21 cellular contexts compared by ENCODE assay signal in genomic region chr9:111050819-111051218, GRCh38. TPM values are rescaled to one million over a fixed set of nuclear protein-coding genes. Genes with fewer than 3 reads are reported as not detected.
"Had no signal": no experiment of that assay in that cellular context is flagged by ENCODE, and none has a peak within 500 bp of the region (broad histone marks: within the 10 kb centered on the region; RNA-seq: fewer than 3 reads in every experiment).

No MANE protein-coding gene starts in this region.

- H3K4me3 ChIP-seq: dorsolateral prefrontal cortex, skin epidermis, thyroid gland had no signal

- H3K27me3 ChIP-seq: dorsolateral prefrontal cortex, foreskin keratinocyte, thyroid gland had no signal

- H3K27ac ChIP-seq: dorsolateral prefrontal cortex, foreskin keratinocyte, skin epidermis, thyroid gland had no signal

- H3K4me3 Mint-ChIP-seq: activated CD4-positive, alpha-beta memory T cell treated with anti-CD3 and anti-CD28 coated beads, Interleukin-2, amount 10 ng/mL, durations not matched to agents 7 days and 5 days; activated naive CD8-positive, alpha-beta T cell; activated T-cell treated with anti-CD3 and anti-CD28 coated beads, Interleukin-2, amount 50 U/mL, for 72 hours; endodermal cell; natural killer cell treated with Interleukin-12 subunit alpha and Interleukin-12 subunit beta and Interleukin-15 and Interleukin-18, amount 100 ng/mL, for 72 hours; stimulated activated naive B cell treated with anti-CD40 and anti-IgM and Interleukin-4, amounts not matched to agents 10 μg/mL and 1 μg/mL and 100 μg/mL, for 72 hours; T-helper 17 cell had no signal

- H3K27me3 Mint-ChIP-seq: activated CD4-positive, alpha-beta memory T cell treated with anti-CD3 and anti-CD28 coated beads, Interleukin-2, amount 10 ng/mL, durations not matched to agents 7 days and 5 days; natural killer cell treated with Interleukin-12 subunit alpha and Interleukin-12 subunit beta and Interleukin-15 and Interleukin-18, amount 100 ng/mL, for 72 hours; T-helper 17 cell had no signal

- H3K4me1 Mint-ChIP-seq: activated CD4-positive, alpha-beta memory T cell treated with anti-CD3 and anti-CD28 coated beads, Interleukin-2, amount 10 ng/mL, durations not matched to agents 7 days and 5 days; endodermal cell; stimulated activated naive B cell treated with anti-CD40 and anti-IgM and Interleukin-4, amounts not matched to agents 10 μg/mL and 1 μg/mL and 100 μg/mL, for 72 hours; T-helper 17 cell had no signal

- H3K36me3 Mint-ChIP-seq: activated naive CD8-positive, alpha-beta T cell; natural killer cell treated with Interleukin-12 subunit alpha and Interleukin-12 subunit beta and Interleukin-15 and Interleukin-18, amount 100 ng/mL, for 72 hours; stimulated activated naive B cell treated with anti-CD40 and anti-IgM and Interleukin-4, amounts not matched to agents 10 μg/mL and 1 μg/mL and 100 μg/mL, for 72 hours had no signal

- ATAC-seq: activated T-cell treated with anti-CD3 and anti-CD28 coated beads, Interleukin-2, amount 50 U/mL, for 72 hours; foreskin keratinocyte; natural killer cell treated with Interleukin-12 subunit alpha and Interleukin-12 subunit beta and Interleukin-15 and Interleukin-18, amount 100 ng/mL, for 72 hours; stimulated activated naive B cell treated with anti-CD40 and anti-IgM and Interleukin-4, amounts not matched to agents 10 μg/mL and 1 μg/mL and 100 μg/mL, for 72 hours; T-helper 17 cell had no signal

- H3K36me3 ChIP-seq: thyroid gland had no signal

- H3K27ac Mint-ChIP-seq: activated CD4-positive, alpha-beta memory T cell treated with anti-CD3 and anti-CD28 coated beads, Interleukin-2, amount 10 ng/mL, durations not matched to agents 7 days and 5 days; activated naive CD8-positive, alpha-beta T cell; activated T-cell treated with anti-CD3 and anti-CD28 coated beads, Interleukin-2, amount 50 U/mL, for 72 hours; endodermal cell; natural killer cell treated with Interleukin-12 subunit alpha and Interleukin-12 subunit beta and Interleukin-15 and Interleukin-18, amount 100 ng/mL, for 72 hours; stimulated activated naive B cell treated with anti-CD40 and anti-IgM and Interleukin-4, amounts not matched to agents 10 μg/mL and 1 μg/mL and 100 μg/mL, for 72 hours; T-helper 17 cell had no signal

- H3K4me1 ChIP-seq: thyroid gland had no signal

- H3K9me3 Mint-ChIP-seq: activated CD4-positive, alpha-beta memory T cell treated with anti-CD3 and anti-CD28 coated beads, Interleukin-2, amount 10 ng/mL, durations not matched to agents 7 days and 5 days; natural killer cell treated with Interleukin-12 subunit alpha and Interleukin-12 subunit beta and Interleukin-15 and Interleukin-18, amount 100 ng/mL, for 72 hours; stimulated activated naive B cell treated with anti-CD40 and anti-IgM and Interleukin-4, amounts not matched to agents 10 μg/mL and 1 μg/mL and 100 μg/mL, for 72 hours had no signal

- H3K9me3 ChIP-seq: thyroid gland had no signal

- DNase-seq: activated CD4-positive, alpha-beta memory T cell treated with anti-CD3 and anti-CD28 coated beads, Interleukin-2, amount 10 ng/mL, durations not matched to agents 7 days and 5 days; activated CD4-positive, alpha-beta T cell treated with anti-CD3 and anti-CD28 coated beads for 4 hours; activated gamma-delta T cell treated with Interleukin-2 at 50 U/mL for 16 hours; activated T-cell treated with anti-CD3 and anti-CD28 coated beads, Interleukin-2, amount 50 U/mL, for 72 hours; anterior cingulate cortex; dorsolateral prefrontal cortex; endodermal cell; erythroblast; glutamatergic neuron; hypothalamus; mesendoderm; posterior cingulate gyrus; stimulated activated CD4-positive, alpha-beta T cell treated with anti-CD3 and anti-CD28 coated beads, Interleukin-15, amount 100 ng/mL, for 24 hours; stimulated activated CD4-positive, alpha-beta T cell treated with anti-CD3 and anti-CD28 coated beads, Interleukin-4, amount 100 ng/mL, for 1 hour; stimulated activated naive B cell treated with anti-CD40 and anti-IgM and Interleukin-4, amounts not matched to agents 10 μg/mL and 1 μg/mL and 100 μg/mL, for 72 hours; T-helper 17 cell; thyroid gland had no signal

RNA-seq across cellular contexts. Expression of gene LPAR1, which starts 12.5 kb away (rescaled TPM):
- total RNA-seq: activated CD4-positive, alpha-beta memory T cell treated with anti-CD3 and anti-CD28 coated beads, Interleukin-2, amount 10 ng/mL, durations not matched to agents 7 days and 5 days; activated T-cell treated with anti-CD3 and anti-CD28 coated beads, Interleukin-2, amount 50 U/mL, for 72 hours; T-helper 17 cell had no signal
